In genomic region chr5:78984020-78984610, GRCh38 we compare ENCODE assay signal across 8 cellular contexts. TPM values are rescaled to one million over a fixed set of nuclear protein-coding genes. Genes with fewer than 3 reads are reported as not detected.
DNase-seq lines count a peak whose midpoint lies in the region; ATAC-seq and TF ChIP-seq lines count a peak whose summit lies in the region.

No MANE protein-coding gene starts in this region.

- H3K27me3 ChIP-seq in ascending aorta, result no peaks in the 10 kb centered on the region
- H3K27me3 ChIP-seq in layer of hippocampus (ENCODE audit: control insufficient read depth, insufficient read depth, low read length), result no peaks in the 10 kb centered on the region

- no peaks in the 10 kb centered on the region for H3K36me3 ChIP-seq in ascending aorta

- H3K27me3 Mint-ChIP-seq in IgD-negative memory B cell, result no peaks in the 10 kb centered on the region

- peak overlapping the region; percentile 96 for H3K27ac ChIP-seq in ascending aorta
- H3K27ac ChIP-seq in layer of hippocampus (ENCODE audit: low read depth, low read length), result peak overlapping the region; percentile 90
- H3K27ac ChIP-seq in temporal lobe (ENCODE audit: low read depth, low read length), result peak overlapping the region; percentile 83

- peaks cover 0 to 12% of the 10 kb centered on the region in 2 donors for H3K4me1 ChIP-seq in ascending aorta

- peak; percentile 28 to 48 (median 40) for TF ChIP-seq CTCF in ascending aorta (IDR thresholded peaks at IDR 0.05)

- peak overlapping the region; percentile 93 to 100 (median 96) for H3K4me3 Mint-ChIP-seq in IgD-negative memory B cell

- no peaks in the 10 kb centered on the region for H3K36me3 Mint-ChIP-seq in IgD-negative memory B cell

- no peaks in the 10 kb centered on the region for H3K9me3 Mint-ChIP-seq in IgD-negative memory B cell

- H3K9me3 ChIP-seq in ascending aorta, result no peaks in the 10 kb centered on the region

- peak overlapping the region; percentile 94 to 98 (median 97) for H3K27ac Mint-ChIP-seq in IgD-negative memory B cell

- H3K4me1 Mint-ChIP-seq in IgD-negative memory B cell, result peaks cover 20 to 37% (median 31%) of the 10 kb centered on the region in 3 donors

- no peak for ATAC-seq in GM21825 (IDR thresholded peaks at IDR 0.05; ENCODE audit: unreplicated experiment)

- intact Hi-C loops in ascending aorta (cut with DNase I), result loop anchor here (5.0 to 10.0 kb wide), 5 partner anchors 237 to 689 kb away; partner anchors contain the start of genes AP3B1, HOMER1 and LHFPL2

- H3K4me3 ChIP-seq in ascending aorta, result peak overlapping the region; percentile 89 to 95

- DNase-seq in NCI-H510A treated with DMSO at 0.1 percent for 48 hours (lab: John Stamatoyannopoulos, UW), result peak; percentile 53
- no peak for DNase-seq in NCI-H510A (lab: John Stamatoyannopoulos, UW)
- DNase-seq in ascending aorta (ENCODE audit: low spot score in 2 of 2), result no peak
- no peak for DNase-seq in NCI-H82 (lab: John Stamatoyannopoulos, UW)

RNA-seq across cellular contexts. Expression of gene ARSB, which starts 1.0 kb away (rescaled TPM):
- polyA plus RNA-seq in IgD-negative memory B cell, result 4.5 TPM
- 18.6 TPM for total RNA-seq in ascending aorta
- total RNA-seq in temporal lobe, result 19.4 TPM
